ENCODE assay signal across 1 cellular context in genomic region chr19:50402544-50403301, GRCh38.
A peak's percentile ranks its signal among the peaks of the same experiment; 100 is the strongest.
TF ChIP-seq lines count a peak whose summit lies in the region.

No MANE protein-coding gene starts in this region.

TF ChIP-seq in HepG2, 621 proteins besides CTCF, POLR2A, EP300 and RAD21:
- TF ChIP-seq AGO2 (optimal IDR thresholded peaks at IDR 0.05; ENCODE audit: low read depth, low read length) (peak; percentile 61), GATA4 (IDR thresholded peaks at IDR 0.05; ENCODE audit: borderline replicate concordance, low read depth) (no peak), RFXANK (CRISPR knock-in tag; IDR thresholded peaks at IDR 0.05) (no peak)
